In the genomic region with DNA sequence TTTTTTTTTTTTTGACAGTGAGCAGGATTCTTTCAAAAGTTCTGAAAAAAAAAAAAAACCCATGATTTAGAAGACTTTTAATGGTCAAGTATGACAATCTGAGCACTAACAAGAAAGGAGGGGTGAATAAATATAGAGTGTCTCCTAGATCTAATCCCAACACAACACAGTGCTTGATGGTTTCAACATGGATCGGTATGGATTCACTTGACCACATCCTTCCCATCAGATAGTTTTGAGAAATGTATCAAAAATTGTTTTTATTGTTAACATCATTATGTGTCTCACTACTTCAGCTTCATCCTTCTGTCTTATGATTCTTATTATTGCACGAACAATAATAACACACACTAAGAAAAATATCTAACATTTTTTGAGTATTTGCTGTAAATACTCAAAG, we compare ENCODE assay signal across 11 cellular contexts. TPM values are rescaled to one million over a fixed set of nuclear protein-coding genes. Genes with fewer than 3 reads are reported as not detected.
"Had no signal": no experiment of that assay in that cellular context is flagged by ENCODE, and none has a peak within 500 bp of the region (broad histone marks: within the 10 kb centered on the region; RNA-seq: fewer than 3 reads in every experiment).

No MANE protein-coding gene starts in this region.

- ATAC-seq: heart left ventricle, left lobe of liver had no signal

- H3K36me3 ChIP-seq: heart left ventricle, stomach had no signal

- H3K36me3 Mint-ChIP-seq: activated naive CD4-positive, alpha-beta T cell treated with anti-CD3 and anti-CD28 coated beads, Interleukin-2, amount 10 ng/mL, durations not matched to agents 7 days and 5 days had no signal

- DNase-seq: activated naive CD4-positive, alpha-beta T cell treated with anti-CD3 and anti-CD28 coated beads, Interleukin-2, amount 10 ng/mL, durations not matched to agents 7 days and 5 days; amniotic stem cell; cerebellar nuclear complex; heart left ventricle; nephron progenitor cell; stimulated activated CD4-positive, alpha-beta T cell treated with anti-CD3 and anti-CD28 coated beads, Interleukin-4, amount 100 ng/mL, for 4 hours; stomach had no signal

- H3K4me3 Mint-ChIP-seq: activated naive CD4-positive, alpha-beta T cell treated with anti-CD3 and anti-CD28 coated beads, Interleukin-2, amount 10 ng/mL, durations not matched to agents 7 days and 5 days; brain; nephron progenitor cell; T-helper 2 cell treated with Interferon-gamma antibody and Interleukin-4, amounts not matched to agents 5 μg/mL and 100 μg/mL, for 36 hours had no signal

- H3K9me3 ChIP-seq: heart left ventricle, stomach had no signal

- H3K27me3 ChIP-seq: heart left ventricle, stomach had no signal

- H3K4me3 ChIP-seq: heart left ventricle, stomach had no signal

- H3K9me3 Mint-ChIP-seq: activated naive CD4-positive, alpha-beta T cell treated with anti-CD3 and anti-CD28 coated beads, Interleukin-2, amount 10 ng/mL, durations not matched to agents 7 days and 5 days; activated T-helper 2 cell treated with anti-CD3 and anti-CD28 coated beads, Interferon-gamma antibody, Interleukin-2, Interleukin-4, amounts not matched to agents 10 μg/mL and 5 μg/mL and 100 μg/mL, durations not matched to agents 14 hours and 24 hours and 36 hours; nephron progenitor cell; T-helper 2 cell treated with Interferon-gamma antibody and Interleukin-4, amounts not matched to agents 5 μg/mL and 100 μg/mL, for 36 hours had no signal

- H3K27ac Mint-ChIP-seq: activated naive CD4-positive, alpha-beta T cell treated with anti-CD3 and anti-CD28 coated beads, Interleukin-2, amount 10 ng/mL, durations not matched to agents 7 days and 5 days; activated T-helper 2 cell treated with anti-CD3 and anti-CD28 coated beads, Interferon-gamma antibody, Interleukin-2, Interleukin-4, amounts not matched to agents 10 μg/mL and 5 μg/mL and 100 μg/mL, durations not matched to agents 14 hours and 24 hours and 36 hours; brain; nephron progenitor cell; T-helper 2 cell treated with Interferon-gamma antibody and Interleukin-4, amounts not matched to agents 5 μg/mL and 100 μg/mL, for 36 hours had no signal

- H3K4me1 Mint-ChIP-seq: activated naive CD4-positive, alpha-beta T cell treated with anti-CD3 and anti-CD28 coated beads, Interleukin-2, amount 10 ng/mL, durations not matched to agents 7 days and 5 days had no signal

RNA-seq across cellular contexts. Expression of a gene that starts 21.0 kb away (rescaled TPM):
- total RNA-seq: activated T-helper 2 cell treated with anti-CD3 and anti-CD28 coated beads, Interferon-gamma antibody, Interleukin-2, Interleukin-4, amounts not matched to agents 10 μg/mL and 5 μg/mL and 100 μg/mL, durations not matched to agents 14 hours and 24 hours and 36 hours had no signal
